In the genomic region with DNA sequence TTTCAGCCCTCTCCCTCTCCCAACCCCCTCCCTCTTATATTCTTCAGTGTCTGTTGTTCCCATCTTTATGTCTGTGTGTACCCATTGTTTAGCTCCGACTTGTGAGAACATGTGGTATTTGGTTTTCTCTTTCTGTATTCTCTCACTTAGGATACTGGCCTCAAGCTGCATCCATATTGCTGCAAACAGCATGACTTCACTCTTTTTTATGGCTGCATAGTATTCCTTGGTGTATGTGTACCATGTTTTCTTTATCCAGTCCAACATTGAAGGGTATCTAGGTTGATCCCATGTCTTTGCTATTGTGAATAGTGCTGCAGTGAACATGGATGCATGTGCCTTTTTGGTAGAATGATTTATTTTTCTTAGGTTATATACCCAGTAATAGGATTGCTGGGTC, we compare ENCODE assay signal across 21 cellular contexts. TPM values are rescaled to one million over a fixed set of nuclear protein-coding genes. Genes with fewer than 3 reads are reported as not detected.
DNase-seq lines count a peak whose midpoint lies in the region; ATAC-seq, FAIRE-seq and TF ChIP-seq lines count a peak whose summit lies in the region.
"Had no signal": no experiment of that assay in that cellular context is flagged by ENCODE, and none has a peak within 500 bp of the region (broad histone marks: within the 10 kb centered on the region; RNA-seq: fewer than 3 reads in every experiment).

No MANE protein-coding gene starts in this region.

- no peaks in the 10 kb centered on the region for H3K4me1 ChIP-seq in HEK293 (ENCODE audit: control insufficient read depth, insufficient read depth, low read length)
- H3K4me1 ChIP-seq in K562 (replicated peaks in 1 of 2; ENCODE audit: control insufficient read depth in 2 of 2, insufficient read depth in 2 of 2, low read length in 2 of 2): no peaks in the 10 kb centered on the region
- H3K4me1 ChIP-seq in mesenchymal stem cell (ENCODE audit: control insufficient read depth, insufficient read depth, low read depth, low read length): no peaks in the 10 kb centered on the region
- H3K4me1 ChIP-seq in Peyer's patch: no peaks in the 10 kb centered on the region
- H3K4me1 ChIP-seq: BE2C, BLaER1 had no signal

- H2AFZ ChIP-seq in K562 (ENCODE audit: low read depth, low read length): no peak overlapping the region
- no peak overlapping the region for H2AFZ ChIP-seq in mesenchymal stem cell (ENCODE audit: low read depth, low read length)

- H3K23ac ChIP-seq in mesenchymal stem cell (ENCODE audit: low read length in 2 of 2): no peak overlapping the region

- no peak for ATAC-seq in K562
- ATAC-seq: GM12878 had no signal

- H3K4me3 ChIP-seq in HEK293 (ENCODE audit: low read depth, low read length) (no peak overlapping the region), K562 (no peak overlapping the region), mesenchymal stem cell (ENCODE audit: insufficient read depth in 1 of 2, low read depth in 1 of 2, low read length in 2 of 2) (no peak overlapping the region), Peyer's patch (no peak overlapping the region)
- H3K4me3 ChIP-seq: BLaER1, GM12878 had no signal

- no peak overlapping the region for H2BK5ac ChIP-seq in mesenchymal stem cell (ENCODE audit: low read depth, low read length, poor library complexity, severe bottlenecking)

- H4K8ac ChIP-seq in mesenchymal stem cell (ENCODE audit: low read length): no peak overlapping the region

- H3K79me2 ChIP-seq in K562 (ENCODE audit: control insufficient read depth, insufficient read depth, low read length): no peaks in the 10 kb centered on the region

- H3K27me3 ChIP-seq in K562 (ENCODE audit: control insufficient read depth in 2 of 2, insufficient read depth in 2 of 2, low read length in 2 of 2) (no peaks in the 10 kb centered on the region), mesenchymal stem cell (ENCODE audit: control insufficient read depth in 1 of 2, insufficient read depth in 1 of 2, low read length in 2 of 2) (no peaks in the 10 kb centered on the region), Peyer's patch (no peaks in the 10 kb centered on the region)
- H3K27me3 ChIP-seq: BE2C, BLaER1 had no signal

- no peak for TF ChIP-seq CTCF in HEK293 (tag by site-specific recombination; IDR thresholded peaks at IDR 0.05)
- no peak for TF ChIP-seq CTCF in K562 (IDR thresholded peaks at IDR 0.05 in 2 of 3, conservative IDR thresholded peaks at IDR 0.05 in 1 of 3; ENCODE audit: insufficient read depth in 2 of 3, low read depth in 1 of 3, low read length in 3 of 3)
- no peak for TF ChIP-seq CTCF in Peyer's patch (IDR thresholded peaks at IDR 0.05)

- H3K14ac ChIP-seq in mesenchymal stem cell (ENCODE audit: low read length in 2 of 2): no peak overlapping the region

- H4K91ac ChIP-seq in mesenchymal stem cell (ENCODE audit: low read length): no peak overlapping the region

- no peak for DNase-seq in K562 (ENCODE audit: extremely low read depth in 1 of 4, low spot score in 3 of 4)
- DNase-seq in mesenchymal stem cell: no peak
- no peak for DNase-seq in DMS53 treated with DMSO at 0.1 percent for 48 hours (lab: John Stamatoyannopoulos, UW; ENCODE audit: unreplicated experiment)
- no peak for DNase-seq in Peyer's patch
- DNase-seq: 8988T; ACHN; BE2C; C1 segment of cervical spinal cord; CD4-positive, alpha-beta memory T cell; CD4-positive, CD25-positive, alpha-beta regulatory T cell; CD8-positive, alpha-beta memory T cell; COR-L47; DMS79; DND-41; EL; GDM1 had no signal

- no peak for FAIRE-seq in K562 (lab: Jason Lieb, UNC)
- FAIRE-seq: A204.1, GM12878, GM19239 had no signal

- POLR2A ChIA-PET in HEK293 (lab: Yijun Ruan, JAX) (no interaction called here), K562 (lab: Yijun Ruan, JAX) (interaction anchor here (1.3 kb wide), 1 partner anchor 18 kb away, joined by 3 read pairs; a partner anchor contains a TSS)

- no peak overlapping the region for H3K18ac ChIP-seq in mesenchymal stem cell (ENCODE audit: low read depth in 1 of 2, low read length in 2 of 2)

- no peaks in the 10 kb centered on the region for H3K79me1 ChIP-seq in mesenchymal stem cell (replicated peaks; ENCODE audit: low read length, poor library complexity, severe bottlenecking)

- CTCF ChIA-PET in HEK293 (lab: Yijun Ruan, JAX) (no interaction called here), K562 (lab: Yijun Ruan, JAX; ENCODE audit: low intra/inter-chr PET ratio) (no interaction called here)

- H3K4me2 ChIP-seq in K562 (ENCODE audit: insufficient read depth, low read length) (no peak overlapping the region), mesenchymal stem cell (ENCODE audit: low read length, poor library complexity, severe bottlenecking) (no peak overlapping the region)
- H3K4me2 ChIP-seq: BLaER1 had no signal

- no peaks in the 10 kb centered on the region for H3K9me1 ChIP-seq in K562 (ENCODE audit: control insufficient read depth, insufficient read depth, low read length)

- WGBS in K562 (ENCODE audit: insufficient coverage, low coverage, missing lambda C conversion rate): 50% methylated on average over 1 of the region's 1 CpG
- 100% methylated on average over 1 of the region's 1 CpG for WGBS in mesenchymal stem cell

- no peak overlapping the region for H2BK15ac ChIP-seq in mesenchymal stem cell (ENCODE audit: low read depth, poor library complexity, severe bottlenecking)

- H3K36me3 ChIP-seq in HEK293 (ENCODE audit: control insufficient read depth in 2 of 2, insufficient read depth in 1 of 2, low read length in 2 of 2): peaks cover 0 to 5% of the 10 kb centered on the region in 2 experiments; a peak in 1 of 3 replicates
- no peaks in the 10 kb centered on the region; the same call in 2 of the 3 replicates for H3K36me3 ChIP-seq in K562 (ENCODE audit: control insufficient read depth, insufficient read depth, low read length)
- H3K36me3 ChIP-seq in mesenchymal stem cell (ENCODE audit: control insufficient read depth in 1 of 2, insufficient read depth in 2 of 2, low read depth in 1 of 2, low read length in 2 of 2): peaks cover 0 to 10% of the 10 kb centered on the region in 2 experiments
- H3K36me3 ChIP-seq in Peyer's patch: no peaks in the 10 kb centered on the region
- H3K36me3 ChIP-seq: BE2C had no signal

- H2BK12ac ChIP-seq in mesenchymal stem cell (ENCODE audit: low read length in 2 of 2): no peak overlapping the region

- H2AK5ac ChIP-seq in mesenchymal stem cell (ENCODE audit: low read length, severe bottlenecking): no peak overlapping the region

- H3K9ac ChIP-seq in K562 (ENCODE audit: insufficient read depth in 1 of 2, low read depth in 2 of 2, low read length in 2 of 2) (no peak overlapping the region), mesenchymal stem cell (ENCODE audit: low read length) (no peak overlapping the region)
- H3K9ac ChIP-seq: BLaER1 had no signal

- intact Hi-C loops in K562 (cut with micrococcal nuclease): loop anchor here (10.0 kb wide), 2 partner anchors 209 to 559 kb away; no protein-coding TSS in a partner anchor

- TF ChIP-seq RAD21 in K562 (CRISPR knock-in tag; conservative IDR thresholded peaks at IDR 0.05 in 1 of 2, IDR thresholded peaks at IDR 0.05 in 1 of 2): no peak

- no peak overlapping the region for H2BK120ac ChIP-seq in mesenchymal stem cell (ENCODE audit: low read depth, low read length)

- TF ChIP-seq EP300 in K562 (IDR thresholded peaks at IDR 0.05; ENCODE audit: low read length): no peak

- no TSS peak for BruUV-seq in K562 (replicated peaks; lab: Mats Ljungman, UMichigan)

- no peak for TF ChIP-seq POLR2A in K562 (conservative IDR thresholded peaks at IDR 0.05)
- no peak for TF ChIP-seq POLR2A in Peyer's patch (IDR thresholded peaks at IDR 0.05)

- H3K27ac ChIP-seq in HEK293 (ENCODE audit: extremely low read depth, low read depth, low read length) (no peak overlapping the region), K562 (ENCODE audit: extremely low read depth, low read depth, low read length) (no peak overlapping the region), mesenchymal stem cell (ENCODE audit: low read length, poor library complexity, severe bottlenecking) (no peak overlapping the region), Peyer's patch (no peak overlapping the region)
- H3K27ac ChIP-seq: BLaER1 had no signal

- H3K4ac ChIP-seq in mesenchymal stem cell (ENCODE audit: low read depth in 1 of 2, low read length in 2 of 2): no peak overlapping the region

- in situ Hi-C loops in K562 (cut with MboI): no loop called here

- no peaks in the 10 kb centered on the region for H4K20me1 ChIP-seq in K562 (replicated peaks; ENCODE audit: control insufficient read depth, insufficient read depth, low read length)
- H4K20me1 ChIP-seq: BLaER1 had no signal

- H3K9me3 ChIP-seq in HEK293 (ENCODE audit: control insufficient read depth, insufficient read depth, low read depth, low read length) (no peaks in the 10 kb centered on the region), K562 (replicated peaks; ENCODE audit: control insufficient read depth, insufficient read depth, low read depth, low read length) (no peaks in the 10 kb centered on the region), mesenchymal stem cell (ENCODE audit: control insufficient read depth, low read length) (no peaks in the 10 kb centered on the region), Peyer's patch (no peaks in the 10 kb centered on the region)
- H3K9me3 ChIP-seq: BE2C had no signal

RNA-seq across cellular contexts. Expression of a gene that starts 17.8 kb away (rescaled TPM):
- 20.6 and 46.6 TPM in 2 replicates for total RNA-seq in K562 (2011; cell fraction: chromatin; rRNA removed; ENCODE audit: low replicate concordance)
- total RNA-seq in K562 (2011; cell fraction: nucleolus; rRNA removed): 12.7 and 17.6 TPM in 2 replicates
- 41.3 and 52.2 TPM in 2 replicates for total RNA-seq in K562 (2011; cell fraction: nucleoplasm; rRNA removed)
- 7.0 TPM in 2 replicates for total RNA-seq in K562 (2014; rRNA removed)
- 12.6 and 13.7 TPM in 2 replicates for total RNA-seq in K562 (2014; rRNA removed; fragmentation: Illumina TruSeq; extraction: Trizol)
- 13.8 and 15.3 TPM in 2 replicates for total RNA-seq in K562 (2015; rRNA removed; fragmentation: Illumina TruSeq; extraction: Trizol)
- 8.6 and 9.0 TPM in 2 replicates for total RNA-seq in K562 (2021)
- 14.3 and 14.5 TPM in 2 replicates for polyA plus RNA-seq in K562 (2011; rRNA removed)
- 3.5 and 12.3 TPM in 2 replicates for polyA plus RNA-seq in K562 (2011; cell fraction: cytosol; rRNA removed)
- polyA plus RNA-seq in K562 (2011; cell fraction: nucleus; rRNA removed): 25.4 and 32.7 TPM in 2 replicates
- polyA plus RNA-seq in K562 (2012): 9.3 and 12.7 TPM in 2 replicates
- polyA plus RNA-seq in K562 (2014; fragmentation: Illumina TruSeq; extraction: Trizol): 8.1 and 8.8 TPM in 2 replicates
- polyA plus RNA-seq in K562 (2014; fragmentation: Nextera tagmentation; extraction: Ambion mirVana): 1 to 10 TPM; 5.5 to 7.4 TPM
- 9.9 and 11.7 TPM in 2 replicates for polyA plus RNA-seq in K562 (2014; rRNA removed)
- polyA minus RNA-seq in K562 (2011; rRNA and poly(A)+ RNA removed): 16.5 and 24.0 TPM in 2 replicates
- polyA minus RNA-seq in K562 (2011; cell fraction: cytosol; rRNA and poly(A)+ RNA removed): 2.8 and 3.4 TPM in 2 replicates
- 15.8 and 28.2 TPM in 2 replicates for polyA minus RNA-seq in K562 (2011; cell fraction: nucleus; rRNA and poly(A)+ RNA removed)
- polyA plus RNA-seq in mesenchymal stem cell (2013, experiment 1 of 2): 11.7 TPM
- 11.3 TPM for polyA plus RNA-seq in mesenchymal stem cell (2013, experiment 2 of 2)
- 10 to 100 TPM; 11.6 to 25.5 (median 20.9) TPM for total RNA-seq in Peyer's patch

RNA-seq across cellular contexts. Expression of a gene that starts 18.1 kb away (rescaled TPM):
- 18.8 and 64.4 TPM in 2 replicates for total RNA-seq in K562 (2011; cell fraction: chromatin; rRNA removed; ENCODE audit: low replicate concordance)
- 7.7 and 13.3 TPM in 2 replicates for total RNA-seq in K562 (2011; cell fraction: nucleolus; rRNA removed)
- total RNA-seq in K562 (2011; cell fraction: nucleoplasm; rRNA removed): 28.7 and 43.1 TPM in 2 replicates
- 6.6 and 9.2 TPM in 2 replicates for total RNA-seq in K562 (2014; rRNA removed)
- 9.7 and 10.8 TPM in 2 replicates for total RNA-seq in K562 (2014; rRNA removed; fragmentation: Illumina TruSeq; extraction: Trizol)
- 7.4 and 9.3 TPM in 2 replicates for total RNA-seq in K562 (2015; rRNA removed; fragmentation: Illumina TruSeq; extraction: Trizol)
- 30.5 and 36.2 TPM in 2 replicates for total RNA-seq in K562 (2021)
- 9.6 and 21.4 TPM in 2 replicates for polyA plus RNA-seq in K562 (2011; rRNA removed)
- 10.0 and 17.9 TPM in 2 replicates for polyA plus RNA-seq in K562 (2011; cell fraction: cytosol; rRNA removed)
- polyA plus RNA-seq in K562 (2011; cell fraction: nucleus; rRNA removed): 37.3 and 48.0 TPM in 2 replicates
- 15.0 and 15.1 TPM in 2 replicates for polyA plus RNA-seq in K562 (2012)
- polyA plus RNA-seq in K562 (2014; fragmentation: Illumina TruSeq; extraction: Trizol): 25.5 and 30.5 TPM in 2 replicates
- 10 to 100 TPM; 10.4 to 10.5 TPM for polyA plus RNA-seq in K562 (2014; fragmentation: Nextera tagmentation; extraction: Ambion mirVana)
- 14.8 and 15.2 TPM in 2 replicates for polyA plus RNA-seq in K562 (2014; rRNA removed)
- 13.9 and 17.9 TPM in 2 replicates for polyA minus RNA-seq in K562 (2011; rRNA and poly(A)+ RNA removed)
- polyA minus RNA-seq in K562 (2011; cell fraction: cytosol; rRNA and poly(A)+ RNA removed): 13.1 and 16.5 TPM in 2 replicates
- polyA minus RNA-seq in K562 (2011; cell fraction: nucleus; rRNA and poly(A)+ RNA removed): 20.9 and 27.4 TPM in 2 replicates
- polyA plus RNA-seq in mesenchymal stem cell (2013, experiment 1 of 2): 31.7 TPM
- polyA plus RNA-seq in mesenchymal stem cell (2013, experiment 2 of 2): 30.4 TPM
- total RNA-seq in Peyer's patch: 10 to 100 TPM; 36.5 to 84.2 (median 43.0) TPM
